1 cellular context compared by ENCODE assay signal in the genomic region with DNA sequence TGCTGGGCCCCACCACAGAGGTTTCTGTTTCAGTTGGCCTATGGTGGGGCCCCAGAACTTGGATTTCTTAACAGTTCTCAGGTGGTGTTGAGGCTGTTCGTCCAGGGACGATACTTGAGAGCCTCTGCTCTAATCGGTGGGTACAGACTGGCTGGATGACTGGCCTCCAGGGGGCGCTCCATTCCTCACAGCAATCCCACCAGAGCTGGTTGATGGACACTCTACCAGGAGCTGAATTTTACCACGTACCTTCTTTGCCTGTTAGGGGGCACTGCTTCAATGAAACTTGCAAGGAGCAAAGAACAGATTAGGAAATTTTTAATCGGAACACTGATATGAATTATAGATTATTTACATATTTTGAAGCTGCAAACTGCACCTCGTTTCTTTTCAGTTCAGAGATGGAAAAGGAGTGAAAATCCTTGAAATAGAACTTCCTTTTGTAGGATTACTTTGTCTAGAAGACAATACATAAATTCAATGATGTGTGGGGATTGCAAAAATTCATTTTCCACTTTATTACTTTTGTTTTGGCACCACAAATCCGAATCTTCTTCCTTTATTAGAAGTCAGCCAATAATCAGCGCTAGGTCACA.
A peak's percentile ranks its signal among the peaks of the same experiment; 100 is the strongest.
TF ChIP-seq lines count a peak whose summit lies in the region.

No MANE protein-coding gene starts in this region.

TF ChIP-seq in HepG2, 621 proteins besides CTCF, POLR2A, EP300 and RAD21 (continued from another document):
- TF ChIP-seq SALL1 (CRISPR knock-in tag; IDR thresholded peaks at IDR 0.05) = peak; percentile 16; the same call in 1 of the 2 replicates
- TF ChIP-seq ZMYM4 (CRISPR knock-in tag; IDR thresholded peaks at IDR 0.05) = peak; percentile 43
- TF ChIP-seq, protein P1, sequence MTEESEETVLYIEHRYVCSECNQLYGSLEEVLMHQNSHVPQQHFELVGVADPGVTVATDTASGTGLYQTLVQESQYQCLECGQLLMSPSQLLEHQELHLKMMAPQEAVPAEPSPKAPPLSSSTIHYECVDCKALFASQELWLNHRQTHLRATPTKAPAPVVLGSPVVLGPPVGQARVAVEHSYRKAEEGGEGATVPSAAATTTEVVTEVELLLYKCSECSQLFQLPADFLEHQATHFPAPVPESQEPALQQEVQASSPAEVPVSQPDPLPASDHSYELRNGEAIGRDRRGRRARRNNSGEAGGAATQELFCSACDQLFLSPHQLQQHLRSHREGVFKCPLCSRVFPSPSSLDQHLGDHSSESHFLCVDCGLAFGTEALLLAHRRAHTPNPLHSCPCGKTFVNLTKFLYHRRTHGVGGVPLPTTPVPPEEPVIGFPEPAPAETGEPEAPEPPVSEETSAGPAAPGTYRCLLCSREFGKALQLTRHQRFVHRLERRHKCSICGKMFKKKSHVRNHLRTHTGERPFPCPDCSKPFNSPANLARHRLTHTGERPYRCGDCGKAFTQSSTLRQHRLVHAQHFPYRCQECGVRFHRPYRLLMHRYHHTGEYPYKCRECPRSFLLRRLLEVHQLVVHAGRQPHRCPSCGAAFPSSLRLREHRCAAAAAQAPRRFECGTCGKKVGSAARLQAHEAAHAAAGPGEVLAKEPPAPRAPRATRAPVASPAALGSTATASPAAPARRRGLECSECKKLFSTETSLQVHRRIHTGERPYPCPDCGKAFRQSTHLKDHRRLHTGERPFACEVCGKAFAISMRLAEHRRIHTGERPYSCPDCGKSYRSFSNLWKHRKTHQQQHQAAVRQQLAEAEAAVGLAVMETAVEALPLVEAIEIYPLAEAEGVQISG (CRISPR knock-in tag; IDR thresholded peaks at IDR 0.05) = peak; percentile 97
- no peak for TF ChIP-seq FOXK2 (IDR thresholded peaks at IDR 0.05)
